In genomic region chr14:33475623-33476022, GRCh38 we compare ENCODE assay signal across 8 cellular contexts.
DNase-seq lines count a peak whose midpoint lies in the region; ATAC-seq and TF ChIP-seq lines count a peak whose summit lies in the region.

No MANE protein-coding gene starts in this region.

- H3K4me1 ChIP-seq in iPS DF 6.9 (ENCODE audit: control insufficient read depth, insufficient read depth, low read length) = peaks cover 3% of the 10 kb centered on the region; the same call in 1 of the 2 replicates
- H3K4me1 ChIP-seq in stomach = peaks cover 0 to 11% (median 4%) of the 10 kb centered on the region in 4 donors

- H3K27ac ChIP-seq in iPS DF 6.9 (ENCODE audit: low read length) (no peak overlapping the region), stomach (no peak overlapping the region)

- no peaks in the 10 kb centered on the region for H3K27me3 ChIP-seq in iPS DF 6.9 (ENCODE audit: control insufficient read depth, insufficient read depth, low read length)
- H3K27me3 ChIP-seq in stomach = no peaks in the 10 kb centered on the region

- ATAC-seq in GM21367 (IDR thresholded peaks at IDR 0.05; ENCODE audit: unreplicated experiment) = no peak

- DNase-seq in 8988T (peak; percentile 9), NCI-H2107 (lab: John Stamatoyannopoulos, UW) (peak; percentile 70), iPS DF 6.9 (ENCODE audit: low read depth, low spot score) (peak; percentile 87), stomach (peak; percentile 47), GM03348 (ENCODE audit: low spot score) (no peak)
- peak; percentile 2 for DNase-seq in activated CD4-positive, alpha-beta T cell treated with anti-CD3 and anti-CD28 coated beads, Interleukin-2, amount 50 U/mL, for 1 hour

- H3K4me3 ChIP-seq in iPS DF 6.9 (ENCODE audit: low read length) (no peak overlapping the region), stomach (no peak overlapping the region)

- no CpG with 5 or more reads among the region's 4 CpGs for WGBS in iPS DF 6.9 (ENCODE audit: insufficient coverage, insufficient read length)
- WGBS in stomach, 5 donors = 65 to 79% (median 72%) methylated on average over 4 of the region's 4 CpGs

- TF ChIP-seq CTCF in GM12873 (IDR thresholded peaks at IDR 0.05; ENCODE audit: insufficient read depth, low read depth, low read length, missing control alignments) (peak; percentile 56), stomach (IDR thresholded peaks at IDR 0.05) (peak in 2 of 7 experiments; percentile 17 to 27)

- TF ChIP-seq EP300 in stomach (IDR thresholded peaks at IDR 0.05) = no peak

- intact Hi-C loops in stomach (cut with DNase I; ENCODE audit: low total_unique reads) = no loop called here

- no peaks in the 10 kb centered on the region for H3K36me3 ChIP-seq in iPS DF 6.9 (ENCODE audit: control insufficient read depth, insufficient read depth, low read length)
- no peaks in the 10 kb centered on the region for H3K36me3 ChIP-seq in stomach

- no peaks in the 10 kb centered on the region for H3K9me3 ChIP-seq in iPS DF 6.9 (ENCODE audit: control insufficient read depth, insufficient read depth, low read length)
- H3K9me3 ChIP-seq in stomach = no peaks in the 10 kb centered on the region

- no peak for TF ChIP-seq POLR2A in stomach (IDR thresholded peaks at IDR 0.05)
